28 cellular contexts compared by ENCODE assay signal in the genomic region with DNA sequence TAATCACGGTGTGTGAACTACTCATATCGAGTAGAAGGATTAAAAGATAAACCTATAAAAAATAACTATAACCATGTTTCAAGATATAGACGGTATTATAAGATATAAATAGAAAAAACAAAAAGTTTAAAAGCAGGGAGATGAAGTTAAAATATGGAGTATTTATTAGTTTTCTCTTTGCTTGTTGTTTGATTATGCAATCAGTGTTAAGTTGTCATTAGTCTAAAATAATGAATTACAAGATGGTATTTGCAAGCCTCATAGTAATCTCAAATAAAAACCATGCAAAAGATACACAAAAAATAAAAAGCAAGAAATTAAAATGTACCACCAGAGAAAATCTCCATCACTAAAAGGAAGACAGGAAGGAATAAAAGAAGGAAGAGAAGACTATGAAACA.
"Had no signal": no experiment of that assay in that cellular context is flagged by ENCODE, and none has a peak within 500 bp of the region (broad histone marks: within the 10 kb centered on the region; RNA-seq: fewer than 3 reads in every experiment).

No MANE protein-coding gene starts in this region.

- FAIRE-seq: urothelium cell line had no signal

- H3K27me3 Mint-ChIP-seq: type B pancreatic cell had no signal

- H3K36me3 ChIP-seq: stomach, suprapubic skin, thoracic aorta, thyroid gland, tibial artery, transverse colon, upper lobe of left lung, upper lobe of right lung, uterus, vagina had no signal

- H3K27me3 ChIP-seq: stomach, suprapubic skin, testis, thyroid gland, tibial artery, tibial nerve, transverse colon, upper lobe of left lung, upper lobe of right lung, uterus, vagina had no signal

- H3K27ac Mint-ChIP-seq: stimulated activated effector memory CD8-positive, alpha-beta T cell treated with anti-CD3 and anti-CD28 coated beads, Interleukin-12 subunit alpha, Interleukin-12 subunit beta, amount 100 ng/mL, for 72 hours; stimulated activated memory B cell treated with anti-CD40 and anti-IgM and Interleukin-4, amounts not matched to agents 10 μg/mL and 1 μg/mL and 100 μg/mL, for 72 hours; stimulated activated naive B cell treated with anti-CD40 and anti-IgM and Interleukin-4, amounts not matched to agents 10 μg/mL and 1 μg/mL and 100 μg/mL, for 72 hours; stimulated activated naive CD8-positive, alpha-beta T cell treated with anti-CD3 and anti-CD28 coated beads, Interleukin-15, amount 100 ng/mL, for 72 hours; stimulated activated naive CD8-positive, alpha-beta T cell treated with anti-CD3 and anti-CD28 coated beads, Interleukin-15, Interleukin-2, amounts not matched to agents 100 ng/mL and 50 ng/mL, for 24 hours; type B pancreatic cell had no signal

- ATAC-seq: stimulated activated effector memory CD8-positive, alpha-beta T cell treated with anti-CD3 and anti-CD28 coated beads, Interleukin-12 subunit alpha, Interleukin-12 subunit beta, amount 100 ng/mL, for 72 hours; stimulated activated memory B cell treated with anti-CD40 and anti-IgM and Interleukin-4, amounts not matched to agents 10 μg/mL and 1 μg/mL and 100 μg/mL, for 72 hours; stimulated activated naive B cell treated with anti-CD40 and anti-IgM and Interleukin-4, amounts not matched to agents 10 μg/mL and 1 μg/mL and 100 μg/mL, for 72 hours; stimulated activated naive CD8-positive, alpha-beta T cell treated with anti-CD3 and anti-CD28 coated beads, Interleukin-15, amount 100 ng/mL, for 72 hours; stimulated activated naive CD8-positive, alpha-beta T cell treated with anti-CD3 and anti-CD28 coated beads, Interleukin-15, Interleukin-2, amounts not matched to agents 100 U/mL and 50 U/mL, for 24 hours; upper lobe of right lung had no signal

- H3K9me3 ChIP-seq: stomach, suprapubic skin, testis, thoracic aorta, thyroid gland, transverse colon, upper lobe of right lung, uterus, vagina had no signal

- H3K4me3 ChIP-seq: stomach, suprapubic skin, testis, thoracic aorta, thyroid gland, tibial artery, tibial nerve, transverse colon, upper lobe of left lung, upper lobe of right lung, uterus, vagina had no signal

- DNase-seq: stimulated activated CD4-positive, alpha-beta T cell treated with anti-CD3 and anti-CD28 coated beads, Interleukin-2, amount 100 ng/mL, for 48 hours; stimulated activated CD4-positive, alpha-beta T cell treated with anti-CD3 and anti-CD28 coated beads, Interleukin-4, amount 100 ng/mL, for 1 hour; stimulated activated CD4-positive, alpha-beta T cell treated with anti-CD3 and anti-CD28 coated beads, Interleukin-4, amount 100 ng/mL, for 24 hours; stimulated activated CD4-positive, alpha-beta T cell treated with anti-CD3 and anti-CD28 coated beads, Interleukin-4, amount 100 ng/mL, for 4 hours; stimulated activated CD8-positive, alpha-beta memory T cell treated with anti-CD3 and anti-CD28 coated beads, Interleukin-4, amount 100 ng/mL, for 48 hours; stimulated activated naive B cell treated with anti-CD40 and anti-IgM and Interleukin-4, amounts not matched to agents 10 μg/mL and 1 μg/mL and 100 μg/mL, for 72 hours; stimulated activated naive CD4-positive, alpha-beta T cell; stimulated activated naive CD4-positive, alpha-beta T cell treated with Interleukin-2 at 50 U/mL for 16 hours; stimulated activated naive CD8-positive, alpha-beta T cell treated with anti-CD3 and anti-CD28 coated beads, Interleukin-15, amount 100 ng/mL, for 72 hours; stimulated activated naive CD8-positive, alpha-beta T cell treated with anti-CD3 and anti-CD28 coated beads, Interleukin-15, Interleukin-2, amounts not matched to agents 100 U/mL and 50 U/mL, for 24 hours; stomach; substantia nigra; testis; thyroid gland; tibial artery; transverse colon; upper lobe of left lung; upper lobe of right lung; uterus had no signal

- H3K36me3 Mint-ChIP-seq: stimulated activated effector memory CD8-positive, alpha-beta T cell treated with anti-CD3 and anti-CD28 coated beads, Interleukin-12 subunit alpha, Interleukin-12 subunit beta, amount 100 ng/mL, for 72 hours; type B pancreatic cell had no signal

- H3K4me1 ChIP-seq: stomach, suprapubic skin, testis, tibial artery, tibial nerve, transverse colon, upper lobe of left lung, upper lobe of right lung, uterus, vagina had no signal

- H3K27ac ChIP-seq: stomach, suprapubic skin, testis, thoracic aorta, thyroid gland, tibial artery, tibial nerve, transverse colon, upper lobe of left lung, upper lobe of right lung, uterus, vagina had no signal

- H3K4me3 Mint-ChIP-seq: stimulated activated effector memory CD8-positive, alpha-beta T cell treated with anti-CD3 and anti-CD28 coated beads, Interleukin-12 subunit alpha, Interleukin-12 subunit beta, amount 100 ng/mL, for 72 hours; stimulated activated memory B cell treated with anti-CD40 and anti-IgM and Interleukin-4, amounts not matched to agents 10 μg/mL and 1 μg/mL and 100 μg/mL, for 72 hours; stimulated activated naive B cell treated with anti-CD40 and anti-IgM and Interleukin-4, amounts not matched to agents 10 μg/mL and 1 μg/mL and 100 μg/mL, for 72 hours; stimulated activated naive CD8-positive, alpha-beta T cell treated with anti-CD3 and anti-CD28 coated beads, Interleukin-15, amount 100 ng/mL, for 72 hours; stimulated activated naive CD8-positive, alpha-beta T cell treated with anti-CD3 and anti-CD28 coated beads, Interleukin-15, Interleukin-2, amounts not matched to agents 100 ng/mL and 50 ng/mL, for 24 hours; type B pancreatic cell had no signal

- H3K4me1 Mint-ChIP-seq: stimulated activated effector memory CD8-positive, alpha-beta T cell treated with anti-CD3 and anti-CD28 coated beads, Interleukin-12 subunit alpha, Interleukin-12 subunit beta, amount 100 ng/mL, for 72 hours; stimulated activated memory B cell treated with anti-CD40 and anti-IgM and Interleukin-4, amounts not matched to agents 10 μg/mL and 1 μg/mL and 100 μg/mL, for 72 hours; stimulated activated naive B cell treated with anti-CD40 and anti-IgM and Interleukin-4, amounts not matched to agents 10 μg/mL and 1 μg/mL and 100 μg/mL, for 72 hours; stimulated activated naive CD8-positive, alpha-beta T cell treated with anti-CD3 and anti-CD28 coated beads, Interleukin-15, amount 100 ng/mL, for 72 hours had no signal
